Comparison of ENCODE assay signal across 22 cellular contexts in the genomic region with DNA sequence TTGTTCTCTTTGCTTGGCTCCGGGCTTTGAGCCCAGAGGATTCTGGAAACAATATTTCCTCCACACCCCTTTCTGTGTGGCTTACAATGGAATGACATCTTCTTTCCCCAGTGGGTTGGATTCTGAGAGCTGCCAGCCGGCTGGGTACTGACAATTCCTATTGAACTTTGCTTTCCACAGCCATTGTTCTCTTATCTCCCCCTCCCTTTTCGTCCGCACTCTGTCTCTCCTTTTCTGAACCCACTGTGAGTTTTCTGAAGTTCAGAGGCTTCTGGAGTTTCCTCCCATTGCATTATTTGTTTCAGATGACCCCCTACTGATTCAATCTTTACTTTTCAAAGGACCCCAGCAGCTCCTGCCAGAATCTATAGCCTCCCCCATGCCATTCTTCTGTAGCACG. TPM values are rescaled to one million over a fixed set of nuclear protein-coding genes. Genes with fewer than 3 reads are reported as not detected.
DNase-seq lines count a peak whose midpoint lies in the region; ATAC-seq and TF ChIP-seq lines count a peak whose summit lies in the region.
"Had no signal": no experiment of that assay in that cellular context is flagged by ENCODE, and none has a peak within 500 bp of the region (broad histone marks: within the 10 kb centered on the region; RNA-seq: fewer than 3 reads in every experiment).

No MANE protein-coding gene starts in this region.

- no peaks in the 10 kb centered on the region for H3K9me3 ChIP-seq in ES-I3 (ENCODE audit: control insufficient read depth, insufficient read depth, low read length)
- H3K9me3 ChIP-seq in neural cell (ENCODE audit: low read length) = no peaks in the 10 kb centered on the region
- no peaks in the 10 kb centered on the region for H3K9me3 ChIP-seq in mesenchymal stem cell (ENCODE audit: control insufficient read depth, low read length)
- H3K9me3 ChIP-seq in CD4-positive, alpha-beta T cell (ENCODE audit: control insufficient read depth, low read length) = no peaks in the 10 kb centered on the region
- no peaks in the 10 kb centered on the region for H3K9me3 ChIP-seq in body of pancreas
- H3K9me3 ChIP-seq: BLaER1 had no signal

- peak overlapping the region; percentile 46 for H3K4me3 Mint-ChIP-seq in glutamatergic neuron (ENCODE audit: unreplicated experiment)
- H3K4me3 Mint-ChIP-seq in CD4-positive, alpha-beta T cell = no peak overlapping the region
- H3K4me3 Mint-ChIP-seq: activated naive CD8-positive, alpha-beta T cell treated with anti-CD3 and anti-CD28 coated beads for 36 hours; immature natural killer cell; stimulated activated memory B cell treated with anti-CD40 and anti-IgM and Interleukin-4, amounts not matched to agents 10 μg/mL and 1 μg/mL and 100 μg/mL, for 72 hours had no signal

- ATAC-seq in HG02870 (IDR thresholded peaks at IDR 0.05; ENCODE audit: unreplicated experiment) = no peak
- ATAC-seq in CD4-positive, alpha-beta T cell (ENCODE audit: poor library complexity) = no peak
- no peak for ATAC-seq in body of pancreas
- ATAC-seq: GM12878; stimulated activated memory B cell treated with anti-CD40 and anti-IgM and Interleukin-4, amounts not matched to agents 10 μg/mL and 1 μg/mL and 100 μg/mL, for 72 hours had no signal

- DNase-seq in NCI-H1930 (lab: John Stamatoyannopoulos, UW) (peak; percentile 2 to 7), glutamatergic neuron (no peak), mesenchymal stem cell (no peak), body of pancreas (no peak)
- no peak for DNase-seq in CD4-positive, alpha-beta T cell
- DNase-seq: activated CD4-positive, alpha-beta T cell treated with anti-CD3 and anti-CD28 coated beads for 4 hours; activated naive CD8-positive, alpha-beta T cell treated with anti-CD3 and anti-CD28 coated beads for 36 hours; activated T-cell treated with anti-CD3 and anti-CD28 coated beads for 4 hours; DND-41; immature natural killer cell; NCI-H1092; NCI-H82; stimulated activated CD4-positive, alpha-beta T cell treated with anti-CD3 and anti-CD28 coated beads, Interleukin-4, amount 100 ng/mL, for 4 hours had no signal

- POLR2A ChIA-PET in CD4-positive, alpha-beta T cell (lab: Charles Lee) = no interaction called here

- TF ChIP-seq RAD21 in neural cell (conservative IDR thresholded peaks at IDR 0.05) = no peak

- no peak overlapping the region for H3K23ac ChIP-seq in mesenchymal stem cell (ENCODE audit: low read length in 2 of 2)

- H2BK5ac ChIP-seq in mesenchymal stem cell (ENCODE audit: low read depth, low read length, poor library complexity, severe bottlenecking) = no peak overlapping the region

- no peaks in the 10 kb centered on the region for H3K36me3 Mint-ChIP-seq in glutamatergic neuron (ENCODE audit: unreplicated experiment)
- no peaks in the 10 kb centered on the region for H3K36me3 Mint-ChIP-seq in CD4-positive, alpha-beta T cell (ENCODE audit: low read depth)
- H3K36me3 Mint-ChIP-seq: activated naive CD8-positive, alpha-beta T cell treated with anti-CD3 and anti-CD28 coated beads for 36 hours; immature natural killer cell; stimulated activated memory B cell treated with anti-CD40 and anti-IgM and Interleukin-4, amounts not matched to agents 10 μg/mL and 1 μg/mL and 100 μg/mL, for 72 hours had no signal

- H3K14ac ChIP-seq in mesenchymal stem cell (ENCODE audit: low read length in 2 of 2) = no peak overlapping the region

- peak overlapping the region; percentile 17 for H3K27ac Mint-ChIP-seq in glutamatergic neuron (ENCODE audit: unreplicated experiment)
- no peak overlapping the region for H3K27ac Mint-ChIP-seq in CD4-positive, alpha-beta T cell
- H3K27ac Mint-ChIP-seq: activated naive CD8-positive, alpha-beta T cell treated with anti-CD3 and anti-CD28 coated beads for 36 hours; immature natural killer cell; stimulated activated memory B cell treated with anti-CD40 and anti-IgM and Interleukin-4, amounts not matched to agents 10 μg/mL and 1 μg/mL and 100 μg/mL, for 72 hours had no signal

- peak overlapping the region; percentile 42 for H3K27ac ChIP-seq in neural cell (ENCODE audit: low read length)
- no peak overlapping the region for H3K27ac ChIP-seq in mesenchymal stem cell (ENCODE audit: low read length, poor library complexity, severe bottlenecking)
- H3K27ac ChIP-seq in CD4-positive, alpha-beta T cell (ENCODE audit: low read depth, low read length) = no peak overlapping the region
- H3K27ac ChIP-seq in body of pancreas = no peak overlapping the region
- H3K27ac ChIP-seq: BLaER1 had no signal

- no peaks in the 10 kb centered on the region for H3K36me3 ChIP-seq in ES-I3 (ENCODE audit: insufficient read depth, low read length)
- no peaks in the 10 kb centered on the region for H3K36me3 ChIP-seq in neural cell (ENCODE audit: insufficient read depth, low read length)
- H3K36me3 ChIP-seq in mesenchymal stem cell (ENCODE audit: control insufficient read depth in 1 of 2, insufficient read depth in 2 of 2, low read depth in 1 of 2, low read length in 2 of 2) = no peaks in the 10 kb centered on the region
- no peaks in the 10 kb centered on the region for H3K36me3 ChIP-seq in body of pancreas (replicated peaks in 1 of 2; ENCODE audit: insufficient read depth in 1 of 2, low read depth in 2 of 2)
- H3K36me3 ChIP-seq: BLaER1 had no signal

- H4K91ac ChIP-seq in mesenchymal stem cell (ENCODE audit: low read length) = no peak overlapping the region

- no peak for TF ChIP-seq POLR2A in body of pancreas (IDR thresholded peaks at IDR 0.05)

- H2AK5ac ChIP-seq in mesenchymal stem cell (ENCODE audit: low read length, severe bottlenecking) = no peak overlapping the region

- no peaks in the 10 kb centered on the region for H3K79me1 ChIP-seq in mesenchymal stem cell (replicated peaks; ENCODE audit: low read length, poor library complexity, severe bottlenecking)

- WGBS in mesenchymal stem cell = 27% methylated on average over 4 of the region's 5 CpGs
- 38 to 46% methylated on average over 5 of the region's 5 CpGs for WGBS in body of pancreas, 2 donors

- H3F3A ChIP-seq in neural cell (ENCODE audit: insufficient read depth, low read length, poor library complexity, severe bottlenecking) = no peaks in the 10 kb centered on the region

- H3K4me2 ChIP-seq in neural cell (ENCODE audit: low read length) (peak overlapping the region; percentile 14), mesenchymal stem cell (ENCODE audit: low read length, poor library complexity, severe bottlenecking) (no peak overlapping the region)
- H3K4me2 ChIP-seq: BLaER1 had no signal

- CTCF ChIA-PET in CD4-positive, alpha-beta T cell (lab: Charles Lee) = no interaction called here

- no peak for TF ChIP-seq CTCF in glutamatergic neuron (IDR thresholded peaks at IDR 0.05; ENCODE audit: partially characterized antibody, unreplicated experiment)
- no peak for TF ChIP-seq CTCF in neural cell (IDR thresholded peaks at IDR 0.05; ENCODE audit: poor library complexity, severe bottlenecking)
- TF ChIP-seq CTCF in CD4-positive, alpha-beta T cell (IDR thresholded peaks at IDR 0.05) = no peak
- TF ChIP-seq CTCF in body of pancreas (IDR thresholded peaks at IDR 0.05) = no peak

- no peaks in the 10 kb centered on the region for H3K79me2 ChIP-seq in neural cell (replicated peaks; ENCODE audit: insufficient read depth, low read length)

- H2AFZ ChIP-seq in neural cell (ENCODE audit: low read depth, low read length) (no peak overlapping the region), mesenchymal stem cell (ENCODE audit: low read depth, low read length) (no peak overlapping the region)

- intact Hi-C loops in CD4-positive, alpha-beta T cell (cut with DNase I, micrococcal nuclease) = loop anchor here in 1 of 2 experiments (2.0 kb wide), 1 partner anchor 1221 kb away; no protein-coding TSS in a partner anchor
- intact Hi-C loops in body of pancreas (cut with DNase I) = no loop called here

- H4K8ac ChIP-seq in mesenchymal stem cell (ENCODE audit: low read length) = no peak overlapping the region

- no peaks in the 10 kb centered on the region for H4K20me1 ChIP-seq in neural cell (ENCODE audit: insufficient read depth)
- H4K20me1 ChIP-seq: BLaER1 had no signal

- no peaks in the 10 kb centered on the region for H3K27me3 Mint-ChIP-seq in glutamatergic neuron (ENCODE audit: unreplicated experiment)
- H3K27me3 Mint-ChIP-seq in CD4-positive, alpha-beta T cell = peaks cover 7% of the 10 kb centered on the region
- H3K27me3 Mint-ChIP-seq: activated naive CD8-positive, alpha-beta T cell treated with anti-CD3 and anti-CD28 coated beads for 36 hours had no signal

- H3K4me3 ChIP-seq in neural cell (ENCODE audit: low read length) = peak overlapping the region; percentile 30
- no peak overlapping the region for H3K4me3 ChIP-seq in mesenchymal stem cell (ENCODE audit: insufficient read depth in 1 of 2, low read depth in 1 of 2, low read length in 2 of 2)
- H3K4me3 ChIP-seq in body of pancreas = no peak overlapping the region
- H3K4me3 ChIP-seq: BLaER1, GM12878 had no signal

- no peak overlapping the region for H3K4ac ChIP-seq in mesenchymal stem cell (ENCODE audit: low read depth in 1 of 2, low read length in 2 of 2)

- peaks cover 28% of the 10 kb centered on the region for H3K4me1 ChIP-seq in ES-I3 (ENCODE audit: insufficient read depth, low read length)
- no peaks in the 10 kb centered on the region for H3K4me1 ChIP-seq in mesenchymal stem cell (ENCODE audit: control insufficient read depth, insufficient read depth, low read depth, low read length)
- H3K4me1 ChIP-seq in body of pancreas = no peaks in the 10 kb centered on the region

- H3K4me1 Mint-ChIP-seq in glutamatergic neuron (ENCODE audit: low read depth, unreplicated experiment) = peaks cover 30% of the 10 kb centered on the region
- no peaks in the 10 kb centered on the region for H3K4me1 Mint-ChIP-seq in CD4-positive, alpha-beta T cell (ENCODE audit: low read depth)
- H3K4me1 Mint-ChIP-seq: activated naive CD8-positive, alpha-beta T cell treated with anti-CD3 and anti-CD28 coated beads for 36 hours; immature natural killer cell; stimulated activated memory B cell treated with anti-CD40 and anti-IgM and Interleukin-4, amounts not matched to agents 10 μg/mL and 1 μg/mL and 100 μg/mL, for 72 hours had no signal

- no peak for TF ChIP-seq EP300 in neural cell (conservative IDR thresholded peaks at IDR 0.05; ENCODE audit: poor library complexity, severe bottlenecking)

- no peak overlapping the region for H2BK12ac ChIP-seq in mesenchymal stem cell (ENCODE audit: low read length in 2 of 2)

- no peaks in the 10 kb centered on the region for H3K9me3 Mint-ChIP-seq in glutamatergic neuron (ENCODE audit: unreplicated experiment)
- no peaks in the 10 kb centered on the region for H3K9me3 Mint-ChIP-seq in CD4-positive, alpha-beta T cell
- H3K9me3 Mint-ChIP-seq: activated naive CD8-positive, alpha-beta T cell treated with anti-CD3 and anti-CD28 coated beads for 36 hours; immature natural killer cell; stimulated activated memory B cell treated with anti-CD40 and anti-IgM and Interleukin-4, amounts not matched to agents 10 μg/mL and 1 μg/mL and 100 μg/mL, for 72 hours had no signal

- H3K9me2 ChIP-seq in neural cell (ENCODE audit: insufficient read depth, low read length) = no peaks in the 10 kb centered on the region

- H3K27me3 ChIP-seq in neural cell (ENCODE audit: insufficient read depth, low read depth, low read length) (no peaks in the 10 kb centered on the region), mesenchymal stem cell (ENCODE audit: control insufficient read depth in 1 of 2, insufficient read depth in 1 of 2, low read length in 2 of 2) (peaks cover 0 to 2% of the 10 kb centered on the region in 2 experiments), body of pancreas (no peaks in the 10 kb centered on the region)
- H3K27me3 ChIP-seq in CD4-positive, alpha-beta T cell (ENCODE audit: control insufficient read depth, insufficient read depth, low read length) = peaks cover 4% of the 10 kb centered on the region
- H3K27me3 ChIP-seq: BLaER1 had no signal

- H2BK120ac ChIP-seq in mesenchymal stem cell (ENCODE audit: low read depth, low read length) = no peak overlapping the region

- peak overlapping the region; percentile 13 for H3K9ac ChIP-seq in ES-I3 (ENCODE audit: low read depth, low read length)
- no peak overlapping the region for H3K9ac ChIP-seq in neural cell (ENCODE audit: low read length)
- no peak overlapping the region for H3K9ac ChIP-seq in mesenchymal stem cell (ENCODE audit: low read length)
- H3K9ac ChIP-seq: BLaER1 had no signal

- no peak overlapping the region for H2BK15ac ChIP-seq in mesenchymal stem cell (ENCODE audit: low read depth, poor library complexity, severe bottlenecking)

- no peak overlapping the region for H3K18ac ChIP-seq in mesenchymal stem cell (ENCODE audit: low read depth in 1 of 2, low read length in 2 of 2)

RNA-seq across cellular contexts. Expression of a gene that starts 10.4 kb away (rescaled TPM):
- not detected for total RNA-seq in glutamatergic neuron (ENCODE audit: unreplicated experiment)
- polyA plus RNA-seq in neural cell = 0.53 TPM in 1 of 2 replicates, not detected in the other
- not detected in 2 replicates for polyA minus RNA-seq in neural cell
- polyA plus RNA-seq in mesenchymal stem cell (2013, experiment 1 of 2) = not detected
- not detected for polyA plus RNA-seq in mesenchymal stem cell (2013, experiment 2 of 2)
- not detected for total RNA-seq in CD4-positive, alpha-beta T cell
- not detected for total RNA-seq in body of pancreas
- total RNA-seq: activated naive CD8-positive, alpha-beta T cell treated with anti-CD3 and anti-CD28 coated beads for 36 hours; epithelial cell of proximal tubule; GM12878; renal cortical epithelial cell; T-helper 2 cell treated with Interferon-gamma antibody and Interleukin-4, amounts not matched to agents 100 ng/mL and 5 ng/mL, for 36 hours had no signal
- polyA plus RNA-seq: immature natural killer cell had no signal

Comparison
In these comparisons a context has a peak if more than half of its experiments do, and no peak if none do; other contexts are left out.
1. DNase-seq: peak in NCI-H1930 (2 of 2); none in glutamatergic neuron (single experiment), mesenchymal stem cell (single experiment), CD4-positive, alpha-beta T cell (0 of 10) and body of pancreas (0 of 4).